ENCODE assay signal across 21 cellular contexts in the genomic region with DNA sequence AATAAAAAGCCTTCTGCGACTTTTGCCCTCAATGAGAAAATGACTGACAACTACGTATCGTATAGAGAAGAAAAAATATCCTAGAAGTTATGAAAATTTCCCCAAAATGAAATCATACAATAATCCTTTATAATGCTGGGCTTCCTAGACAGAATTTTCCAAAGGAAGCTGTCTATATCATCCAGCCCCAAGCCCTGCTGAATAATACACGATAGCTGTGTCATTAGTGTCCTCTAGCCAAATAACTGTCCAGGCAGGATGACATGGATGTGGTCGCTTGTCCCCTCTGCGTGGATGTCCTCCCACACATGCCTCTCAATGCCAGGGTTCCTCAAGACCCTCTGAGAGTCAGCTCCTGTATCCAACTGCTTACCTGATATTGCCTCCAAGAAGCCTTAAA.
"Had no signal": no experiment of that assay in that cellular context is flagged by ENCODE, and none has a peak within 500 bp of the region (broad histone marks: within the 10 kb centered on the region; RNA-seq: fewer than 3 reads in every experiment).

No MANE protein-coding gene starts in this region.

- H3K27me3 Mint-ChIP-seq: type B pancreatic cell had no signal

- H3K36me3 Mint-ChIP-seq: natural killer cell treated with Interleukin-12 subunit alpha and Interleukin-12 subunit beta and Interleukin-15 and Interleukin-18, amount 100 ng/mL, for 72 hours; type B pancreatic cell had no signal

- H3K4me3 ChIP-seq: colonic mucosa, dorsolateral prefrontal cortex, esophagus muscularis mucosa, gastrocnemius medialis, heart right ventricle, pancreas, suprapubic skin, thyroid gland had no signal

- H3K4me1 ChIP-seq: colonic mucosa had no signal

- H3K27ac ChIP-seq: colonic mucosa, epithelial cell of prostate, esophagus muscularis mucosa, gastrocnemius medialis, heart right ventricle, pancreas, suprapubic skin, thyroid gland had no signal

- H3K36me3 ChIP-seq: colonic mucosa, esophagus muscularis mucosa, gastrocnemius medialis, heart right ventricle, pancreas, suprapubic skin, thyroid gland had no signal

- H3K9me3 ChIP-seq: colonic mucosa, esophagus muscularis mucosa, gastrocnemius medialis, heart right ventricle, pancreas, suprapubic skin, thyroid gland had no signal

- ATAC-seq: gastrocnemius medialis; heart right ventricle; natural killer cell treated with Interleukin-12 subunit alpha and Interleukin-12 subunit beta and Interleukin-15 and Interleukin-18, amount 100 ng/mL, for 72 hours; pancreas; right cardiac atrium; stimulated activated naive CD8-positive, alpha-beta T cell treated with anti-CD3 and anti-CD28 coated beads, Interleukin-15, Interleukin-2, amounts not matched to agents 100 U/mL and 50 U/mL, for 24 hours had no signal

- DNase-seq: colonic mucosa; dorsolateral prefrontal cortex; effector CD8-positive, alpha-beta T cell; gastrocnemius medialis; heart right ventricle; hypothalamus; kidney glomerular epithelial cell; mammary epithelial cell; occipital lobe; pancreas; right cardiac atrium; small intestine; stimulated activated CD4-positive, alpha-beta T cell treated with anti-CD3 and anti-CD28 coated beads, Interleukin-2, amount 100 ng/mL, for 48 hours; stimulated activated naive CD8-positive, alpha-beta T cell treated with anti-CD3 and anti-CD28 coated beads, Interleukin-15, Interleukin-2, amounts not matched to agents 100 U/mL and 50 U/mL, for 24 hours; thyroid gland had no signal

- H3K9me3 Mint-ChIP-seq: natural killer cell treated with Interleukin-12 subunit alpha and Interleukin-12 subunit beta and Interleukin-15 and Interleukin-18, amount 100 ng/mL, for 72 hours had no signal

- H3K27ac Mint-ChIP-seq: natural killer cell treated with Interleukin-12 subunit alpha and Interleukin-12 subunit beta and Interleukin-15 and Interleukin-18, amount 100 ng/mL, for 72 hours; progenitor cell of endocrine pancreas; type B pancreatic cell had no signal

- H3K4me3 Mint-ChIP-seq: natural killer cell treated with Interleukin-12 subunit alpha and Interleukin-12 subunit beta and Interleukin-15 and Interleukin-18, amount 100 ng/mL, for 72 hours; type B pancreatic cell had no signal

- H3K27me3 ChIP-seq: colonic mucosa, dorsolateral prefrontal cortex, pancreas, thyroid gland had no signal
